Comparison of ENCODE assay signal across 2 cellular contexts in genomic region chr13:90201676-90202425, GRCh38.
A peak's percentile ranks its signal among the peaks of the same experiment; 100 is the strongest.
TF ChIP-seq lines count a peak whose summit lies in the region.

No MANE protein-coding gene starts in this region.

TF ChIP-seq in SK-N-SH treated with all-trans-retinoic acid at 6 μM for 48 hours, 23 proteins besides CTCF, POLR2A, EP300 and RAD21 (continued from another document):
- TF ChIP-seq, protein P1, sequence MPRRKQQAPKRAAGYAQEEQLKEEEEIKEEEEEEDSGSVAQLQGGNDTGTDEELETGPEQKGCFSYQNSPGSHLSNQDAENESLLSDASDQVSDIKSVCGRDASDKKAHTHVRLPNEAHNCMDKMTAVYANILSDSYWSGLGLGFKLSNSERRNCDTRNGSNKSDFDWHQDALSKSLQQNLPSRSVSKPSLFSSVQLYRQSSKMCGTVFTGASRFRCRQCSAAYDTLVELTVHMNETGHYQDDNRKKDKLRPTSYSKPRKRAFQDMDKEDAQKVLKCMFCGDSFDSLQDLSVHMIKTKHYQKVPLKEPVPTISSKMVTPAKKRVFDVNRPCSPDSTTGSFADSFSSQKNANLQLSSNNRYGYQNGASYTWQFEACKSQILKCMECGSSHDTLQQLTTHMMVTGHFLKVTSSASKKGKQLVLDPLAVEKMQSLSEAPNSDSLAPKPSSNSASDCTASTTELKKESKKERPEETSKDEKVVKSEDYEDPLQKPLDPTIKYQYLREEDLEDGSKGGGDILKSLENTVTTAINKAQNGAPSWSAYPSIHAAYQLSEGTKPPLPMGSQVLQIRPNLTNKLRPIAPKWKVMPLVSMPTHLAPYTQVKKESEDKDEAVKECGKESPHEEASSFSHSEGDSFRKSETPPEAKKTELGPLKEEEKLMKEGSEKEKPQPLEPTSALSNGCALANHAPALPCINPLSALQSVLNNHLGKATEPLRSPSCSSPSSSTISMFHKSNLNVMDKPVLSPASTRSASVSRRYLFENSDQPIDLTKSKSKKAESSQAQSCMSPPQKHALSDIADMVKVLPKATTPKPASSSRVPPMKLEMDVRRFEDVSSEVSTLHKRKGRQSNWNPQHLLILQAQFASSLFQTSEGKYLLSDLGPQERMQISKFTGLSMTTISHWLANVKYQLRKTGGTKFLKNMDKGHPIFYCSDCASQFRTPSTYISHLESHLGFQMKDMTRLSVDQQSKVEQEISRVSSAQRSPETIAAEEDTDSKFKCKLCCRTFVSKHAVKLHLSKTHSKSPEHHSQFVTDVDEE (CRISPR knock-in tag; IDR thresholded peaks at IDR 0.05), result 0 out of 2 replicates have a peak, but pooled peaks have one; percentile 34
- peak; percentile 77 for TF ChIP-seq ISL1 (CRISPR knock-in tag; IDR thresholded peaks at IDR 0.05)

TF ChIP-seq in SK-N-SH, 30 proteins besides CTCF, POLR2A, EP300 and RAD21 (continued from another document):
- TF ChIP-seq, protein P2, sequence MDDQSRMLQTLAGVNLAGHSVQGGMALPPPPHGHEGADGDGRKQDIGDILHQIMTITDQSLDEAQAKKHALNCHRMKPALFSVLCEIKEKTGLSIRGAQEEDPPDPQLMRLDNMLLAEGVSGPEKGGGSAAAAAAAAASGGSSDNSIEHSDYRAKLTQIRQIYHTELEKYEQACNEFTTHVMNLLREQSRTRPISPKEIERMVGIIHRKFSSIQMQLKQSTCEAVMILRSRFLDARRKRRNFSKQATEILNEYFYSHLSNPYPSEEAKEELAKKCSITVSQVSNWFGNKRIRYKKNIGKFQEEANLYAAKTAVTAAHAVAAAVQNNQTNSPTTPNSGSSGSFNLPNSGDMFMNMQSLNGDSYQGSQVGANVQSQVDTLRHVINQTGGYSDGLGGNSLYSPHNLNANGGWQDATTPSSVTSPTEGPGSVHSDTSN (IDR thresholded peaks at IDR 0.05), result no peak
- TF ChIP-seq FOSL2 (IDR thresholded peaks at IDR 0.05; ENCODE audit: borderline replicate concordance, low read depth) (no peak), POLR2AphosphoS5 (IDR thresholded peaks at IDR 0.05; ENCODE audit: low read depth, low read length) (no peak), MEF2A (IDR thresholded peaks at IDR 0.05; ENCODE audit: borderline replicate concordance, low read depth) (no peak)
